Comparison of ENCODE assay signal across 8 cellular contexts in the genomic region with DNA sequence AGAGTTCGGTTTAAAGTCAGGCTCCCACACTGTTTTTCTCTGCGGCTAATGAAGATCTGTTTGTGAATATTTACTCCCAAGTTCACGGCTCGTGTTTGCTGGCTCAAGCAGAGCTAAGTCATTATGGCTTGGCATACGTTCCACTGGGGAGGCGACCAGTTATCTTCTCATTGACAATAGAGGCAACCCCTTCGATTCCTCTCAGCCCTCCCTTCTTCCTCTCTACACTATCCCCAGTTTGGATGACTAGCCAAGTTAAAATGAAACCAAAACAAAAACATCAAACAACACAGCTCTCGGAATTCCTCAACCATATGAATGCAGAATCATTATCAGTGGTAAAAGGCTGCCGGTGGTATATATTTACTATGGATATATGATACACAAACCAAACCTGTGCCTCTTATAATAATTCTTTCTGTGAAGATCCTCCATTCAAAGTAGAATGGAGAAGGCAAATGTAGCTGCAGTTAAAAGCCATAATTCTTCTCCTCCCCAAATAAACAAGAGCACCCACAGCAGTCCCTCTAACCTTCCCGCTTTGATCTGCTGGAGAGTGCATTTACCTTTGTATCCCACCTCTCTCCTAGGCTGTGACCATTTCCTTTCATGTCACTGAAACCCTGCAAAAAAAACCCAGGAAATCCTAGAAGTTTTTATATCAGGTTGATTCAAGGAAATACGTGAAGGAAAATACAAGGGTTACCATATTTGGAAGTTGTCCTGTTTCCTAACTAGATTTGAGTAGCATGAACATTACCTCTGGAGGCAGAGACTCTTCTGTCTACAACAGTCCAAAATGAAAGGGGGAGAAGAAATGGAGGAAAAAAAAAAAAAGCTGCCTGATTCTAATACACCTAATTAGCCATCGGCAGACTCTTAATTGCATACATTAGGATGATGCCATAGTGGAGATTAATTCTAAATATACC.
DNase-seq lines count a peak whose midpoint lies in the region; ATAC-seq and TF ChIP-seq lines count a peak whose summit lies in the region.

No MANE protein-coding gene starts in this region.

- H3K36me3 ChIP-seq in HEK293 (ENCODE audit: control insufficient read depth in 2 of 2, insufficient read depth in 1 of 2, low read length in 2 of 2) (no peaks in the 10 kb centered on the region), colonic mucosa (no peaks in the 10 kb centered on the region)

- H3K4me3 ChIP-seq in HEK293 (ENCODE audit: low read depth, low read length) (peak overlapping the region; percentile 6; the same call in 1 of the 2 replicates), colonic mucosa (peak overlapping the region; percentile 20)

- TF ChIP-seq CTCF in HEK293 (tag by site-specific recombination; IDR thresholded peaks at IDR 0.05) (no peak), colonic mucosa (IDR thresholded peaks at IDR 0.05) (no peak)

- H3K36me3 Mint-ChIP-seq in naive B cell: peaks cover 0 to 11% of the 10 kb centered on the region in 2 donors

- H3K9me3 ChIP-seq in HEK293 (ENCODE audit: control insufficient read depth, insufficient read depth, low read depth, low read length) (no peaks in the 10 kb centered on the region), colonic mucosa (no peaks in the 10 kb centered on the region)

- H3K4me1 Mint-ChIP-seq in naive B cell: peaks cover 18 to 39% (median 24%) of the 10 kb centered on the region in 3 donors

- ATAC-seq in GM18502 (IDR thresholded peaks at IDR 0.05; ENCODE audit: poor library complexity, unreplicated experiment) (peak; percentile 55), naive B cell (ENCODE audit: low read depth in 2 of 2) (peak; percentile 43 to 54)

- peaks cover 0 to 7% (median 4%) of the 10 kb centered on the region in 7 donors for H3K9me3 Mint-ChIP-seq in naive B cell

- peak overlapping the region in 1 of 2 donors; percentile 40 for H3K9ac ChIP-seq in colonic mucosa (ENCODE audit: low read depth in 2 of 2, low read length in 2 of 2)

- peak overlapping the region; percentile 16 to 93 (median 36) for H3K27ac Mint-ChIP-seq in naive B cell

- H3K4me1 ChIP-seq in HEK293 (ENCODE audit: control insufficient read depth, insufficient read depth, low read length) (no peaks in the 10 kb centered on the region), colonic mucosa (no peaks in the 10 kb centered on the region)

- H3K4me3 Mint-ChIP-seq in naive B cell: peak overlapping the region; percentile 46 to 88 (median 71)

- intact Hi-C loops in colonic mucosa (cut with DNase I): no loop called here

- no peaks in the 10 kb centered on the region for H3K27me3 Mint-ChIP-seq in naive B cell

- H3K27me3 ChIP-seq in colonic mucosa: no peaks in the 10 kb centered on the region

- CTCF ChIA-PET in HEK293 (lab: Yijun Ruan, JAX): interaction anchor here (0.6 kb wide), 1 partner anchor 210 kb away, joined by 4 read pairs; no protein-coding TSS in a partner anchor

- peak; percentile 19 for DNase-seq in NCI-H2196 (lab: John Stamatoyannopoulos, UW; ENCODE audit: unreplicated experiment)
- no peak for DNase-seq in colonic mucosa
- DNase-seq in naive B cell: peak; percentile 33
- no peak for DNase-seq in NCI-H510A (lab: John Stamatoyannopoulos, UW)
- no peak for DNase-seq in stimulated activated CD4-positive, alpha-beta T cell treated with anti-CD3 and anti-CD28 coated beads, Interleukin-12 subunit alpha, Interleukin-12 subunit beta, amount 100 ng/mL, for 4 hours
- no peak for DNase-seq in SW 1271 (lab: John Stamatoyannopoulos, UW)

- no peak overlapping the region for H3K27ac ChIP-seq in HEK293 (ENCODE audit: extremely low read depth, low read depth, low read length)
- no peak overlapping the region for H3K27ac ChIP-seq in colonic mucosa

- POLR2A ChIA-PET in HEK293 (lab: Yijun Ruan, JAX): no interaction called here

TF ChIP-seq in HEK293, 187 proteins besides CTCF, POLR2A, EP300 and RAD21:
- TF ChIP-seq, protein P1, sequence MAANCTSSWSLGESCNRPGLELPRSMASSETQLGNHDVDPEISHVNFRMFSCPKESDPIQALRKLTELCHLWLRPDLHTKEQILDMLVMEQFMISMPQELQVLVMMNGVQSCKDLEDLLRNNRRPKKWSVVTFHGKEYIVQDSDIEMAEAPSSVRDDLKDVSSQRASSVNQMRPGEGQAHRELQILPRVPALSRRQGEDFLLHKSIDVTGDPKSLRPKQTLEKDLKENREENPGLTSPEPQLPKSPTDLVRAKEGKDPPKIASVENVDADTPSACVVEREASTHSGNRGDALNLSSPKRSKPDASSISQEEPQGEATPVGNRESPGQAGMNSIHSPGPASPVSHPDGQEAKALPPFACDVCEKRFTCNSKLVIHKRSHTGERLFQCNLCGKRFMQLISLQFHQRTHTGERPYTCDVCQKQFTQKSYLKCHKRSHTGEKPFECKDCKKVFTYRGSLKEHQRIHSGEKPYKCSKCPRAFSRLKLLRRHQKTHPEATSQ (tag by site-specific recombination; IDR thresholded peaks at IDR 0.05): no peak
- TF ChIP-seq ZNF354C (tag by site-specific recombination; IDR thresholded peaks at IDR 0.05; ENCODE audit: borderline replicate concordance, low read depth) (no peak), OVOL3 (tag by site-specific recombination; IDR thresholded peaks at IDR 0.05) (no peak), ZNF501 (tag by site-specific recombination; IDR thresholded peaks at IDR 0.05) (no peak), ZFP69B (tag by site-specific recombination; IDR thresholded peaks at IDR 0.05) (no peak), ZNF626 (tag by site-specific recombination; IDR thresholded peaks at IDR 0.05) (no peak), ZNF48 (tag by site-specific recombination; IDR thresholded peaks at IDR 0.05) (no peak), ZNF768 (tag by site-specific recombination; IDR thresholded peaks at IDR 0.05) (no peak), BCL6B (tag by site-specific recombination; IDR thresholded peaks at IDR 0.05) (no peak), ZNF670 (tag by site-specific recombination; IDR thresholded peaks at IDR 0.05; ENCODE audit: low read depth) (no peak), ZNF112 (tag by site-specific recombination; IDR thresholded peaks at IDR 0.05) (no peak), ZBTB21 (tag by site-specific recombination; IDR thresholded peaks at IDR 0.05) (no peak), ZIC2 (tag by site-specific recombination; IDR thresholded peaks at IDR 0.05) (no peak), ZNF350 (tag by site-specific recombination; IDR thresholded peaks at IDR 0.05) (no peak), HOXC10 (CRISPR knock-in tag; IDR thresholded peaks at IDR 0.05) (no peak), TCF7L2 (IDR thresholded peaks at IDR 0.05; ENCODE audit: borderline replicate concordance, low read depth, low read length) (no peak), ZNF654 (tag by site-specific recombination; IDR thresholded peaks at IDR 0.05; ENCODE audit: low read depth) (no peak)
- TF ChIP-seq, protein P2, sequence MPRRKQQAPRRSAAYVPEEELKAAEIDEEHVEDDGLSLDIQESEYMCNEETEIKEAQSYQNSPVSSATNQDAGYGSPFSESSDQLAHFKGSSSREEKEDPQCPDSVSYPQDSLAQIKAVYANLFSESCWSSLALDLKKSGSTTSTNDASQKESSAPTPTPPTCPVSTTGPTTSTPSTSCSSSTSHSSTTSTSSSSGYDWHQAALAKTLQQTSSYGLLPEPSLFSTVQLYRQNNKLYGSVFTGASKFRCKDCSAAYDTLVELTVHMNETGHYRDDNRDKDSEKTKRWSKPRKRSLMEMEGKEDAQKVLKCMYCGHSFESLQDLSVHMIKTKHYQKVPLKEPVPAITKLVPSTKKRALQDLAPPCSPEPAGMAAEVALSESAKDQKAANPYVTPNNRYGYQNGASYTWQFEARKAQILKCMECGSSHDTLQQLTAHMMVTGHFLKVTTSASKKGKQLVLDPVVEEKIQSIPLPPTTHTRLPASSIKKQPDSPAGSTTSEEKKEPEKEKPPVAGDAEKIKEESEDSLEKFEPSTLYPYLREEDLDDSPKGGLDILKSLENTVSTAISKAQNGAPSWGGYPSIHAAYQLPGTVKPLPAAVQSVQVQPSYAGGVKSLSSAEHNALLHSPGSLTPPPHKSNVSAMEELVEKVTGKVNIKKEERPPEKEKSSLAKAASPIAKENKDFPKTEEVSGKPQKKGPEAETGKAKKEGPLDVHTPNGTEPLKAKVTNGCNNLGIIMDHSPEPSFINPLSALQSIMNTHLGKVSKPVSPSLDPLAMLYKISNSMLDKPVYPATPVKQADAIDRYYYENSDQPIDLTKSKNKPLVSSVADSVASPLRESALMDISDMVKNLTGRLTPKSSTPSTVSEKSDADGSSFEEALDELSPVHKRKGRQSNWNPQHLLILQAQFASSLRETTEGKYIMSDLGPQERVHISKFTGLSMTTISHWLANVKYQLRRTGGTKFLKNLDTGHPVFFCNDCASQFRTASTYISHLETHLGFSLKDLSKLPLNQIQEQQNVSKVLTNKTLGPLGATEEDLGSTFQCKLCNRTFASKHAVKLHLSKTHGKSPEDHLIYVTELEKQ (tag by site-specific recombination; IDR thresholded peaks at IDR 0.05; ENCODE audit: borderline replicate concordance): no peak

Comparison
In these comparisons a context has a peak if more than half of its experiments do, and no peak if none do; other contexts are left out.
1. DNase-seq: peak in NCI-H2196 (single experiment) and naive B cell (single experiment); none in colonic mucosa (single experiment), NCI-H510A (single experiment), stimulated activated CD4-positive, alpha-beta T cell treated with anti-CD3 and anti-CD28 coated beads, Interleukin-12 subunit alpha, Interleukin-12 subunit beta, amount 100 ng/mL, for 4 hours (single experiment) and SW 1271 (0 of 2).